Comparison of ENCODE assay signal across 23 cellular contexts in the genomic region with DNA sequence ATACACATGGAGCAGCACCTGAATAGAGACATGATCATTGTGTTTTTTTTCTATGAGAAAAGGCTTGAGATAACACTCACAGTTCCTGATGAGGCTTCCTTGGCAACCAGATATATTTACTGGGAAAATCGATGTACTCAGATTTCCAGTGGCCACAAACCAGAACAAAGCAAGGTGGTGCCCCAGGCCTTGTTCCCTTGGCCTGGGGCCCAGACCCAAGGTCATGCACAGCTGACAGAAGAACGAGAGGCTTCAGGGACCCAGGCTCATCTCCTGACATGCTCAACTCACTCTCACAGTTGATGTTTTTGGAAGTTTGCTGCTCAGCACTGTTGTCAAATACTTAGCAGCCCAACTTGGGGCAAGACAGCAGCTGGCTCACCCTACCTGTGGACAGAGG.
DNase-seq lines count a peak whose midpoint lies in the region; ATAC-seq and TF ChIP-seq lines count a peak whose summit lies in the region.
"Had no signal": no experiment of that assay in that cellular context is flagged by ENCODE, and none has a peak within 500 bp of the region (broad histone marks: within the 10 kb centered on the region; RNA-seq: fewer than 3 reads in every experiment).

No MANE protein-coding gene starts in this region.

- no peak overlapping the region for H2BK120ac ChIP-seq in neuronal stem cell (ENCODE audit: low read depth, low read length)

- ATAC-seq in GM23338: no peak
- ATAC-seq in HG02885 (IDR thresholded peaks at IDR 0.05; ENCODE audit: poor library complexity, unreplicated experiment): no peak
- no peak for ATAC-seq in GM18873 (IDR thresholded peaks at IDR 0.05; ENCODE audit: low FRiP score, unreplicated experiment)
- ATAC-seq: K562 had no signal

- WGBS in neuronal stem cell (ENCODE audit: extremely low coverage in 2 of 2, insufficient read length in 2 of 2, insufficient replicate concordance in 1 of 2), 2 donors: no CpG with 5 or more reads among the region's 2 CpGs

- H3K27ac ChIP-seq in GM23338 (ENCODE audit: low read depth) (no peak overlapping the region), neuronal stem cell (replicated peaks; ENCODE audit: low read length) (no peak overlapping the region)

- no peaks in the 10 kb centered on the region for H3K36me3 ChIP-seq in GM23338 (ENCODE audit: insufficient read depth)
- no peaks in the 10 kb centered on the region for H3K36me3 ChIP-seq in neuronal stem cell (replicated peaks in 1 of 2; ENCODE audit: control insufficient read depth in 2 of 2, insufficient read depth in 2 of 2, low read length in 2 of 2)
- H3K36me3 ChIP-seq: BE2C had no signal

- H3K4me1 ChIP-seq in GM23338 (ENCODE audit: insufficient read depth): peaks cover 37% of the 10 kb centered on the region
- H3K4me1 ChIP-seq in neuronal stem cell (ENCODE audit: control insufficient read depth in 2 of 2, insufficient read depth in 1 of 2, low read depth in 1 of 2, low read length in 2 of 2): peaks cover 0 to 17% of the 10 kb centered on the region in 2 donors
- H3K4me1 ChIP-seq: BE2C had no signal

- H2AK5ac ChIP-seq in neuronal stem cell (ENCODE audit: low read depth, low read length): no peak overlapping the region

- no peaks in the 10 kb centered on the region for H4K20me1 ChIP-seq in GM23338 (replicated peaks; ENCODE audit: insufficient read depth)

- H3K18ac ChIP-seq in neuronal stem cell (ENCODE audit: low read length): peak overlapping the region; percentile 32

- H3K27me3 ChIP-seq in GM23338 (ENCODE audit: insufficient read depth) (no peaks in the 10 kb centered on the region), neuronal stem cell (ENCODE audit: control insufficient read depth in 3 of 3, insufficient read depth in 3 of 3, low read depth in 1 of 3, low read length in 3 of 3) (no peaks in the 10 kb centered on the region)
- H3K27me3 ChIP-seq: BE2C had no signal

- no peak overlapping the region for H3K9ac ChIP-seq in neuronal stem cell (ENCODE audit: low read depth, low read length, poor library complexity)
- H3K9ac ChIP-seq: SK-N-SH had no signal

- no peak overlapping the region for H3K4me3 Mint-ChIP-seq in GM23338
- H3K4me3 Mint-ChIP-seq: CD14-positive monocyte; CD8-positive, alpha-beta memory T cell had no signal

- H4K8ac ChIP-seq in neuronal stem cell (ENCODE audit: low read depth, low read length): no peak overlapping the region

- peak; percentile 16 for DNase-seq in COLO668 (lab: John Stamatoyannopoulos, UW; ENCODE audit: unreplicated experiment)
- DNase-seq in GM23338 (ENCODE audit: low spot score): no peak
- DNase-seq in NCI-H2029 treated with DMSO at 0.1 percent for 48 hours (lab: John Stamatoyannopoulos, UW): peak; percentile 7
- DNase-seq in neuronal stem cell (ENCODE audit: low spot score): no peak
- no peak for DNase-seq in NCI-H146 (lab: John Stamatoyannopoulos, UW)
- DNase-seq: 8988T; ACHN; BE2C; Calu3; CD8-positive, alpha-beta memory T cell; NCI-H1048; NCI-H1417; NCI-H1694 treated with DMSO at 0.1 percent for 48 hours; NCI-H2171 treated with DMSO at 0.1 percent for 48 hours; NCI-H345; NCI-H510A treated with DMSO at 0.1 percent for 48 hours; NCI-H774; SK-N-SH; SW 1271 had no signal

- peaks cover 4% of the 10 kb centered on the region; the same call in 1 of the 2 replicates for H3K9me2 ChIP-seq in GM23338 (ENCODE audit: insufficient read depth)
- H3K9me2 ChIP-seq: SK-N-SH had no signal

- H3K36me3 Mint-ChIP-seq in GM23338 (ENCODE audit: low read depth): no peaks in the 10 kb centered on the region
- H3K36me3 Mint-ChIP-seq: CD14-positive monocyte; CD8-positive, alpha-beta memory T cell had no signal

- H2AFZ ChIP-seq in GM23338: no peak overlapping the region
- no peak overlapping the region for H2AFZ ChIP-seq in neuronal stem cell (ENCODE audit: low read length)

- H2BK12ac ChIP-seq in neuronal stem cell (ENCODE audit: low read length): no peak overlapping the region

- H3K9me3 ChIP-seq in neuronal stem cell (replicated peaks in 1 of 2; ENCODE audit: control insufficient read depth in 2 of 2, insufficient read depth in 1 of 2, low read depth in 1 of 2, low read length in 2 of 2): peaks cover 0 to 2% of the 10 kb centered on the region in 2 donors
- H3K9me3 ChIP-seq: BE2C, SK-N-SH had no signal

- H4K91ac ChIP-seq in neuronal stem cell (ENCODE audit: low read depth, low read length, poor library complexity): no peak overlapping the region

- H3K4me3 ChIP-seq in GM23338 (no peak overlapping the region), neuronal stem cell (ENCODE audit: low read length in 2 of 2) (no peak overlapping the region)
- H3K4me3 ChIP-seq: K562 had no signal

- no peaks in the 10 kb centered on the region for H3K79me2 ChIP-seq in GM23338 (replicated peaks; ENCODE audit: insufficient read depth)

- H2BK15ac ChIP-seq in neuronal stem cell (ENCODE audit: low read length): no peak overlapping the region

- H3K14ac ChIP-seq in neuronal stem cell (ENCODE audit: low read length): no peak overlapping the region

- no peak overlapping the region for H2BK5ac ChIP-seq in neuronal stem cell (ENCODE audit: low read length)

- no peak overlapping the region for H3K23ac ChIP-seq in neuronal stem cell (ENCODE audit: low read depth, low read length, poor library complexity)

- H3K4ac ChIP-seq in neuronal stem cell (ENCODE audit: low read length): no peak overlapping the region

- H3K4me2 ChIP-seq in GM23338 (0 out of 2 replicates have a peak overlapping the region, but pooled peaks have one; percentile 48), neuronal stem cell (ENCODE audit: insufficient read depth, low read length, poor library complexity, severe bottlenecking) (no peak overlapping the region)
- H3K4me2 ChIP-seq: SK-N-SH had no signal

- H3K9me3 Mint-ChIP-seq in GM23338: no peaks in the 10 kb centered on the region; the same call in 2 of the 3 replicates

- peaks cover 8% of the 10 kb centered on the region for H3K27me3 Mint-ChIP-seq in GM23338 (ENCODE audit: insufficient read depth, low read depth, poor library complexity)

- H3K79me1 ChIP-seq in neuronal stem cell (ENCODE audit: low read depth, low read length): no peaks in the 10 kb centered on the region

- peaks cover 54% of the 10 kb centered on the region for H3K4me1 Mint-ChIP-seq in GM23338
- H3K4me1 Mint-ChIP-seq: CD8-positive, alpha-beta memory T cell had no signal

- no peaks in the 10 kb centered on the region for H3F3A ChIP-seq in GM23338 (replicated peaks; ENCODE audit: low read depth)

- no peak overlapping the region for H3K27ac Mint-ChIP-seq in GM23338

- TF ChIP-seq CTCF in GM23338 (conservative IDR thresholded peaks at IDR 0.05; ENCODE audit: low read depth in 2 of 2): no peak

TF ChIP-seq in GM23338, 12 proteins besides CTCF, POLR2A, EP300 and RAD21 (continues in another document):
- TF ChIP-seq STAT1 (IDR thresholded peaks at IDR 0.05; ENCODE audit: unreplicated experiment) (no peak), JUNB (IDR thresholded peaks at IDR 0.05; ENCODE audit: unreplicated experiment) (no peak), POLR2AphosphoS5 (IDR thresholded peaks at IDR 0.05; ENCODE audit: low read depth) (no peak), CREB1 (CRISPR knock-in tag; IDR thresholded peaks at IDR 0.05; ENCODE audit: low read depth) (no peak), ZNF331 (CRISPR knock-in tag; IDR thresholded peaks at IDR 0.05; ENCODE audit: low read depth) (no peak), EZH2 (IDR thresholded peaks at IDR 0.05; ENCODE audit: low read depth, unreplicated experiment) (no peak)
- TF ChIP-seq, protein P1, sequence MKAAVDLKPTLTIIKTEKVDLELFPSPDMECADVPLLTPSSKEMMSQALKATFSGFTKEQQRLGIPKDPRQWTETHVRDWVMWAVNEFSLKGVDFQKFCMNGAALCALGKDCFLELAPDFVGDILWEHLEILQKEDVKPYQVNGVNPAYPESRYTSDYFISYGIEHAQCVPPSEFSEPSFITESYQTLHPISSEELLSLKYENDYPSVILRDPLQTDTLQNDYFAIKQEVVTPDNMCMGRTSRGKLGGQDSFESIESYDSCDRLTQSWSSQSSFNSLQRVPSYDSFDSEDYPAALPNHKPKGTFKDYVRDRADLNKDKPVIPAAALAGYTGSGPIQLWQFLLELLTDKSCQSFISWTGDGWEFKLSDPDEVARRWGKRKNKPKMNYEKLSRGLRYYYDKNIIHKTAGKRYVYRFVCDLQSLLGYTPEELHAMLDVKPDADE (IDR thresholded peaks at IDR 0.05): no peak

Comparison
In these comparisons a context has a peak if more than half of its experiments do, and no peak if none do; other contexts are left out.
1. DNase-seq: peak in COLO668 (single experiment) and NCI-H2029 treated with DMSO at 0.1 percent for 48 hours (single experiment); none in GM23338 (single experiment), neuronal stem cell (single experiment) and NCI-H146 (single experiment).